ENCODE assay signal across 22 cellular contexts in the genomic region with DNA sequence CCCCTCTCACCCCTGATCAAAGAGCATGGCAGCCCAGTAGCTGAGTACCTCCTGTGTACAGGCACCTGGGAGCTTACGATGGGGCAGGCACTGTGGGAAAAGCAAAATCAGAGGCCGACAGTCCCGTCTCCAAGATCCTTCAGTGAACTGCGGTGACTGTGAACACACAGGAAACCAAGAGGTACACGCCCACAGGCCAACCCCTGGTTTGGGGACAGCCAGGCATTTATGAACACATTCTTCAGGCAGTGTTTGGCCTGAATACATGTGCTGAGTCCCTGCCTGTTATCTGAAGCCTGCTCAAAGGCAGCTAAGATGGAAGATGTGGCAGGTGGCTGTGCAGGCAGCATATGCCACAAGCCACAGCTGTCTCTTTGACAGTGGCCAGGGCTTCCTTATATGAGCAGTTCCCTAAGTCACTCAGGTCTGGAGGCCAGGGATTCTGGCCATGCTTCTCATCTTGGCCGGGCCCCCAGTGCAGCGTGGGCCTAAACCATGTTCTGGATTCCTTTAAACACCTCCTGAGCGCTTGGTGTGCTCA.
"Had no signal": no experiment of that assay in that cellular context is flagged by ENCODE, and none has a peak within 500 bp of the region (broad histone marks: within the 10 kb centered on the region; RNA-seq: fewer than 3 reads in every experiment).

No MANE protein-coding gene starts in this region.

- DNase-seq: cerebellar nuclear complex; effector CD8-positive, alpha-beta T cell; erythroblast; esophagus squamous epithelium; left ventricle myocardium superior; lower lobe of right lung; naive thymus-derived CD4-positive, alpha-beta T cell; pancreas; retina; small intestine; stimulated activated CD4-positive, alpha-beta T cell treated with anti-CD3 and anti-CD28 coated beads, Interleukin-15, amount 100 ng/mL, for 24 hours; stimulated activated CD4-positive, alpha-beta T cell treated with anti-CD3 and anti-CD28 coated beads, Interleukin-2, amount 100 ng/mL, for 48 hours; stimulated activated naive B cell treated with anti-CD40 and anti-IgM and Interleukin-4, amounts not matched to agents 10 μg/mL and 1 μg/mL and 100 μg/mL, for 72 hours; stimulated activated naive CD8-positive, alpha-beta T cell treated with anti-CD3 and anti-CD28 coated beads, Interleukin-15, amount 100 ng/mL, for 72 hours; transverse colon; upper lobe of right lung had no signal

- H3K4me1 ChIP-seq: esophagus squamous epithelium, lower lobe of right lung, pancreas, suprapubic skin, transverse colon, upper lobe of right lung had no signal

- H3K4me3 ChIP-seq: esophagus squamous epithelium, lower lobe of right lung, pancreas, suprapubic skin, transverse colon, upper lobe of right lung had no signal

- H3K27me3 ChIP-seq: neutrophil, pancreas, suprapubic skin, transverse colon, upper lobe of right lung had no signal

- H3K36me3 ChIP-seq: esophagus squamous epithelium, lower lobe of right lung, neutrophil, pancreas, suprapubic skin, transverse colon, upper lobe of right lung had no signal

- H3K9me3 Mint-ChIP-seq: nephron; stimulated activated naive CD8-positive, alpha-beta T cell treated with anti-CD3 and anti-CD28 coated beads, Interleukin-15, amount 100 ng/mL, for 72 hours had no signal

- FAIRE-seq: colon, endometrium, keratinocyte, pancreas, small intestine had no signal

- H3K4me1 Mint-ChIP-seq: naive thymus-derived CD4-positive, alpha-beta T cell; stimulated activated naive B cell treated with anti-CD40 and anti-IgM and Interleukin-4, amounts not matched to agents 10 μg/mL and 1 μg/mL and 100 μg/mL, for 72 hours; stimulated activated naive CD8-positive, alpha-beta T cell treated with anti-CD3 and anti-CD28 coated beads, Interleukin-15, amount 100 ng/mL, for 72 hours had no signal

- H3K4me3 Mint-ChIP-seq: naive thymus-derived CD4-positive, alpha-beta T cell; nephron; stimulated activated naive B cell treated with anti-CD40 and anti-IgM and Interleukin-4, amounts not matched to agents 10 μg/mL and 1 μg/mL and 100 μg/mL, for 72 hours; stimulated activated naive CD8-positive, alpha-beta T cell treated with anti-CD3 and anti-CD28 coated beads, Interleukin-15, amount 100 ng/mL, for 72 hours had no signal

- H3K27ac Mint-ChIP-seq: naive thymus-derived CD4-positive, alpha-beta T cell; stimulated activated naive B cell treated with anti-CD40 and anti-IgM and Interleukin-4, amounts not matched to agents 10 μg/mL and 1 μg/mL and 100 μg/mL, for 72 hours; stimulated activated naive CD8-positive, alpha-beta T cell treated with anti-CD3 and anti-CD28 coated beads, Interleukin-15, amount 100 ng/mL, for 72 hours had no signal

- H3K27ac ChIP-seq: esophagus squamous epithelium, lower lobe of right lung, neutrophil, pancreas, suprapubic skin, transverse colon, upper lobe of right lung had no signal

- H3K9me3 ChIP-seq: esophagus squamous epithelium, lower lobe of right lung, neutrophil, pancreas, suprapubic skin, transverse colon, upper lobe of right lung had no signal

- H3K36me3 Mint-ChIP-seq: naive thymus-derived CD4-positive, alpha-beta T cell; stimulated activated naive B cell treated with anti-CD40 and anti-IgM and Interleukin-4, amounts not matched to agents 10 μg/mL and 1 μg/mL and 100 μg/mL, for 72 hours had no signal

- ATAC-seq: left ventricle myocardium superior; lower lobe of right lung; naive thymus-derived CD4-positive, alpha-beta T cell; pancreas; stimulated activated naive B cell treated with anti-CD40 and anti-IgM and Interleukin-4, amounts not matched to agents 10 μg/mL and 1 μg/mL and 100 μg/mL, for 72 hours; stimulated activated naive CD8-positive, alpha-beta T cell treated with anti-CD3 and anti-CD28 coated beads, Interleukin-15, amount 100 ng/mL, for 72 hours; upper lobe of right lung had no signal
